ENCODE assay signal across 17 cellular contexts in genomic region chr7:1987084-1987535, GRCh38.
A peak's percentile ranks its signal among the peaks of the same experiment; 100 is the strongest.
DNase-seq lines count a peak whose midpoint lies in the region; ATAC-seq, FAIRE-seq and TF ChIP-seq lines count a peak whose summit lies in the region.
"Had no signal": no experiment of that assay in that cellular context is flagged by ENCODE, and none has a peak within 500 bp of the region (broad histone marks: within the 10 kb centered on the region; RNA-seq: fewer than 3 reads in every experiment).

No MANE protein-coding gene starts in this region.

- peak overlapping the region; percentile 66 for H3K27ac Mint-ChIP-seq in activated T-cell treated with anti-CD3 and anti-CD28 coated beads, Interleukin-2, amount 50 U/mL, for 72 hours
- H3K27ac Mint-ChIP-seq in activated naive CD8-positive, alpha-beta T cell treated with anti-CD3 and anti-CD28 coated beads, Interleukin-2, amount 10 ng/mL, durations not matched to agents 7 days and 5 days, result peak overlapping the region; percentile 95
- H3K27ac Mint-ChIP-seq in stimulated activated effector memory CD8-positive, alpha-beta T cell treated with anti-CD3 and anti-CD28 coated beads, Interleukin-12 subunit alpha, Interleukin-12 subunit beta, amount 100 ng/mL, for 72 hours, result peak overlapping the region; percentile 84

- peaks cover 18% of the 10 kb centered on the region for H3K4me1 Mint-ChIP-seq in activated T-cell treated with anti-CD3 and anti-CD28 coated beads, Interleukin-2, amount 50 U/mL, for 72 hours (ENCODE audit: low read depth)
- H3K4me1 Mint-ChIP-seq in activated naive CD8-positive, alpha-beta T cell treated with anti-CD3 and anti-CD28 coated beads, Interleukin-2, amount 10 ng/mL, durations not matched to agents 7 days and 5 days, result peaks cover 24% of the 10 kb centered on the region
- peaks cover 42% of the 10 kb centered on the region for H3K4me1 Mint-ChIP-seq in stimulated activated effector memory CD8-positive, alpha-beta T cell treated with anti-CD3 and anti-CD28 coated beads, Interleukin-12 subunit alpha, Interleukin-12 subunit beta, amount 100 ng/mL, for 72 hours

- H3K27me3 Mint-ChIP-seq in activated T-cell treated with anti-CD3 and anti-CD28 coated beads, Interleukin-2, amount 50 U/mL, for 72 hours (ENCODE audit: low read depth), result no peaks in the 10 kb centered on the region
- H3K27me3 Mint-ChIP-seq in activated naive CD8-positive, alpha-beta T cell treated with anti-CD3 and anti-CD28 coated beads, Interleukin-2, amount 10 ng/mL, durations not matched to agents 7 days and 5 days, result no peaks in the 10 kb centered on the region

- H3K4me3 Mint-ChIP-seq in activated T-cell treated with anti-CD3 and anti-CD28 coated beads, Interleukin-2, amount 50 U/mL, for 72 hours, result peak overlapping the region in 1 of 2 donors; percentile 31
- H3K4me3 Mint-ChIP-seq in activated naive CD8-positive, alpha-beta T cell treated with anti-CD3 and anti-CD28 coated beads, Interleukin-2, amount 10 ng/mL, durations not matched to agents 7 days and 5 days, result peak overlapping the region; percentile 77
- H3K4me3 Mint-ChIP-seq in stimulated activated effector memory CD8-positive, alpha-beta T cell treated with anti-CD3 and anti-CD28 coated beads, Interleukin-12 subunit alpha, Interleukin-12 subunit beta, amount 100 ng/mL, for 72 hours, result peak overlapping the region; percentile 27

- DNase-seq in activated T-cell treated with anti-CD3 and anti-CD28 coated beads, Interleukin-2, amount 50 U/mL, for 72 hours, result no peak
- no peak for DNase-seq in activated T-cell treated with anti-CD3 and anti-CD28 coated beads, Interleukin-2, amount 50 U/mL, for 48 hours
- no peak for DNase-seq in activated naive CD8-positive, alpha-beta T cell treated with anti-CD3 and anti-CD28 coated beads, Interleukin-2, amount 10 ng/mL, durations not matched to agents 7 days and 5 days
- DNase-seq in stimulated activated effector memory CD8-positive, alpha-beta T cell treated with anti-CD3 and anti-CD28 coated beads, Interleukin-12 subunit alpha, Interleukin-12 subunit beta, amount 100 ng/mL, for 72 hours (ENCODE audit: low spot score in 2 of 2), result no peak
- DNase-seq in NCI-H2227 treated with DMSO at 0.1 percent for 48 hours (lab: John Stamatoyannopoulos, UW) (no peak), H54 (ENCODE audit: insufficient read length, low spot score) (no peak), GM19238 (ENCODE audit: insufficient read length, low spot score) (no peak)
- DNase-seq: anterior cingulate cortex, Caco-2, left colon, NCI-H1436, NCI-H345, substantia nigra, WERI-Rb-1 had no signal

- no peak for TF ChIP-seq POLR2A in H54 (IDR thresholded peaks at IDR 0.05; ENCODE audit: low read depth, low read length)

- POLR2A ChIA-PET in activated naive CD8-positive, alpha-beta T cell treated with anti-CD3 and anti-CD28 coated beads, Interleukin-2, amount 10 ng/mL, durations not matched to agents 7 days and 5 days (lab: Charles Lee), result interaction anchor here (0.7 to 1.7 kb wide), 7 partner anchors 10 to 86 kb away, joined by 3 to 12 read pairs (median 4); no protein-coding TSS in a partner anchor

- peaks cover 14% of the 10 kb centered on the region for H3K36me3 ChIP-seq in KOPT-K1 (ENCODE audit: insufficient read depth, low read length)
- H3K36me3 ChIP-seq: WERI-Rb-1 had no signal

- H3K27ac ChIP-seq in KOPT-K1 (ENCODE audit: low read depth, low read length, poor library complexity, severe bottlenecking), result peak overlapping the region; percentile 80
- H3K27ac ChIP-seq: WERI-Rb-1 had no signal

- H3K9me3 ChIP-seq in KOPT-K1 (ENCODE audit: insufficient read depth, low read length, poor library complexity, severe bottlenecking), result no peaks in the 10 kb centered on the region
- H3K9me3 ChIP-seq: Caco-2 had no signal

- H3K36me3 Mint-ChIP-seq in activated T-cell treated with anti-CD3 and anti-CD28 coated beads, Interleukin-2, amount 50 U/mL, for 72 hours (ENCODE audit: insufficient read depth in 2 of 2), result peaks cover 0 to 8% of the 10 kb centered on the region in 2 donors
- H3K36me3 Mint-ChIP-seq in activated naive CD8-positive, alpha-beta T cell treated with anti-CD3 and anti-CD28 coated beads, Interleukin-2, amount 10 ng/mL, durations not matched to agents 7 days and 5 days, result peaks cover 17% of the 10 kb centered on the region
- peaks cover 12% of the 10 kb centered on the region for H3K36me3 Mint-ChIP-seq in stimulated activated effector memory CD8-positive, alpha-beta T cell treated with anti-CD3 and anti-CD28 coated beads, Interleukin-12 subunit alpha, Interleukin-12 subunit beta, amount 100 ng/mL, for 72 hours

- peak; percentile 10 to 18 for ATAC-seq in activated T-cell treated with anti-CD3 and anti-CD28 coated beads, Interleukin-2, amount 50 U/mL, for 72 hours (replicated peaks in 1 of 2)
- peak; percentile 10 for ATAC-seq in activated naive CD8-positive, alpha-beta T cell treated with anti-CD3 and anti-CD28 coated beads, Interleukin-2, amount 10 ng/mL, durations not matched to agents 7 days and 5 days (ENCODE audit: low read depth)
- ATAC-seq in stimulated activated effector memory CD8-positive, alpha-beta T cell treated with anti-CD3 and anti-CD28 coated beads, Interleukin-12 subunit alpha, Interleukin-12 subunit beta, amount 100 ng/mL, for 72 hours, result peak; percentile 34
- ATAC-seq: left colon, sciatic nerve had no signal

- H3K9me3 Mint-ChIP-seq in activated T-cell treated with anti-CD3 and anti-CD28 coated beads, Interleukin-2, amount 50 U/mL, for 72 hours, result no peaks in the 10 kb centered on the region
- H3K9me3 Mint-ChIP-seq in activated naive CD8-positive, alpha-beta T cell treated with anti-CD3 and anti-CD28 coated beads, Interleukin-2, amount 10 ng/mL, durations not matched to agents 7 days and 5 days, result no peaks in the 10 kb centered on the region
- H3K9me3 Mint-ChIP-seq in stimulated activated effector memory CD8-positive, alpha-beta T cell treated with anti-CD3 and anti-CD28 coated beads, Interleukin-12 subunit alpha, Interleukin-12 subunit beta, amount 100 ng/mL, for 72 hours, result no peaks in the 10 kb centered on the region

- no peak for FAIRE-seq in H54 (lab: Jason Lieb, UNC)
- FAIRE-seq: endometrium had no signal
